ENCODE assay signal across 25 cellular contexts in the genomic region with DNA sequence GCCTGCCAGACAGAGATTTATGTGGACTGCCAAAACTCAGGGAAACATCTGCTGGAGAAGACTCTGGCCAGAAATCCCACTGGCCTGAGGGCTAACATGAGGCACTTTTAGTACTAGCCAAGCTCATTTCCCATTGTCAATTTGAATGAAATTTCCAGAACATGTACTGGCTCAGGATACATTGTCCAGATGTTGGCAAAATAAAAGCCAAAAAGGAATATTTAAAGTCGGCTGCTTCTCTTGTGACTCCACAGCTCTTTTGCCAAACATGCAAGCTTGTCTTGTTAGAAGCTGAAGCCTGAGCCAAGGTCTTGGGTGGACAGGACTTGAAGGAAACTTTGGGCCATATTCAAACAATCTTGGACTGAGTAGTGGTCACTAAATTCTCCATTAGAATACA.
"Had no signal": no experiment of that assay in that cellular context is flagged by ENCODE, and none has a peak within 500 bp of the region (broad histone marks: within the 10 kb centered on the region; RNA-seq: fewer than 3 reads in every experiment).

No MANE protein-coding gene starts in this region.

- H3K27me3 ChIP-seq: esophagus squamous epithelium, neural progenitor cell, tibial artery had no signal

- H3K27ac Mint-ChIP-seq: activated CD4-positive, alpha-beta memory T cell treated with anti-CD3 and anti-CD28 coated beads, Interleukin-2, amount 10 ng/mL, durations not matched to agents 7 days and 5 days; activated CD4-positive, alpha-beta T cell treated with anti-CD3 and anti-CD28 coated beads, Interleukin-2, amount 10 ng/mL, durations not matched to agents 24 days and 14 days; activated naive CD4-positive, alpha-beta T cell treated with anti-CD3 and anti-CD28 coated beads for 36 hours; activated naive CD8-positive, alpha-beta T cell treated with anti-CD3 and anti-CD28 coated beads, Interleukin-2, amount 10 ng/mL, durations not matched to agents 7 days and 5 days; activated T-cell treated with anti-CD3 and anti-CD28 coated beads, Interleukin-2, amount 50 U/mL, for 72 hours; naive thymus-derived CD4-positive, alpha-beta T cell; neural progenitor cell; stimulated activated naive CD8-positive, alpha-beta T cell treated with anti-CD3 and anti-CD28 coated beads, Interleukin-15, Interleukin-2, amounts not matched to agents 100 ng/mL and 50 ng/mL, for 24 hours had no signal

- H3K9me3 ChIP-seq: esophagus squamous epithelium, tibial artery had no signal

- H3K27ac ChIP-seq: coronary artery, esophagus squamous epithelium, neural progenitor cell, tibial artery, VCaP had no signal

- DNase-seq: activated CD4-positive, alpha-beta memory T cell treated with anti-CD3 and anti-CD28 coated beads, Interleukin-2, amount 10 ng/mL, durations not matched to agents 7 days and 5 days; activated CD4-positive, alpha-beta T cell treated with anti-CD3 and anti-CD28 coated beads, Interleukin-2, amount 10 ng/mL, durations not matched to agents 24 days and 14 days; activated effector memory CD4-positive, alpha-beta T cell treated with Interleukin-2 at 50 U/mL for 16 hours; activated naive CD4-positive, alpha-beta T cell treated with anti-CD3 and anti-CD28 coated beads for 36 hours; activated naive CD8-positive, alpha-beta T cell treated with anti-CD3 and anti-CD28 coated beads, Interleukin-2, amount 10 ng/mL, durations not matched to agents 7 days and 5 days; activated T-cell treated with anti-CD3 and anti-CD28 coated beads, Interleukin-2, amount 50 U/mL, for 72 hours; amniotic stem cell; cerebellar nuclear complex; esophagus squamous epithelium; foreskin melanocyte; head of caudate nucleus; islet precursor cell; left colon; naive thymus-derived CD4-positive, alpha-beta T cell; posterior cingulate gyrus; stimulated activated CD4-positive, alpha-beta T cell treated with anti-CD3 and anti-CD28 coated beads, Interleukin-12 subunit alpha, Interleukin-12 subunit beta, amount 100 ng/mL, for 4 hours; stimulated activated CD4-positive, alpha-beta T cell treated with anti-CD3 and anti-CD28 coated beads, Interleukin-4, amount 100 ng/mL, for 4 hours; substantia nigra; tibial artery had no signal

- H3K4me3 ChIP-seq: coronary artery, esophagus squamous epithelium, lung, neural progenitor cell, tibial artery had no signal

- H3K4me1 Mint-ChIP-seq: activated CD4-positive, alpha-beta memory T cell treated with anti-CD3 and anti-CD28 coated beads, Interleukin-2, amount 10 ng/mL, durations not matched to agents 7 days and 5 days; activated CD4-positive, alpha-beta T cell treated with anti-CD3 and anti-CD28 coated beads, Interleukin-2, amount 10 ng/mL, durations not matched to agents 24 days and 14 days; activated naive CD8-positive, alpha-beta T cell treated with anti-CD3 and anti-CD28 coated beads, Interleukin-2, amount 10 ng/mL, durations not matched to agents 7 days and 5 days; neural progenitor cell had no signal

- H3K9me3 Mint-ChIP-seq: activated CD4-positive, alpha-beta memory T cell treated with anti-CD3 and anti-CD28 coated beads, Interleukin-2, amount 10 ng/mL, durations not matched to agents 7 days and 5 days; activated CD4-positive, alpha-beta T cell treated with anti-CD3 and anti-CD28 coated beads, Interleukin-2, amount 10 ng/mL, durations not matched to agents 24 days and 14 days; activated naive CD8-positive, alpha-beta T cell treated with anti-CD3 and anti-CD28 coated beads, Interleukin-2, amount 10 ng/mL, durations not matched to agents 7 days and 5 days had no signal

- ATAC-seq: activated CD4-positive, CD25-positive, alpha-beta regulatory T cell treated with anti-CD3 and anti-CD28 coated beads, Interleukin-2, amount 50 U/mL, for 24 hours; activated T-cell treated with anti-CD3 and anti-CD28 coated beads, Interleukin-2, amount 50 U/mL, for 72 hours; left colon; naive thymus-derived CD4-positive, alpha-beta T cell had no signal

- H3K4me1 ChIP-seq: esophagus squamous epithelium, neural progenitor cell, tibial artery had no signal

- H3K36me3 ChIP-seq: esophagus squamous epithelium, neural progenitor cell, tibial artery had no signal

- H3K36me3 Mint-ChIP-seq: activated naive CD8-positive, alpha-beta T cell treated with anti-CD3 and anti-CD28 coated beads, Interleukin-2, amount 10 ng/mL, durations not matched to agents 7 days and 5 days; naive thymus-derived CD4-positive, alpha-beta T cell had no signal

- H3K27me3 Mint-ChIP-seq: activated CD4-positive, alpha-beta memory T cell treated with anti-CD3 and anti-CD28 coated beads, Interleukin-2, amount 10 ng/mL, durations not matched to agents 7 days and 5 days; activated CD4-positive, alpha-beta T cell treated with anti-CD3 and anti-CD28 coated beads, Interleukin-2, amount 10 ng/mL, durations not matched to agents 24 days and 14 days; activated naive CD8-positive, alpha-beta T cell treated with anti-CD3 and anti-CD28 coated beads, Interleukin-2, amount 10 ng/mL, durations not matched to agents 7 days and 5 days; naive thymus-derived CD4-positive, alpha-beta T cell; stimulated activated naive CD8-positive, alpha-beta T cell treated with anti-CD3 and anti-CD28 coated beads, Interleukin-15, Interleukin-2, amounts not matched to agents 100 ng/mL and 50 ng/mL, for 24 hours had no signal

- H3K4me3 Mint-ChIP-seq: activated CD4-positive, alpha-beta memory T cell treated with anti-CD3 and anti-CD28 coated beads, Interleukin-2, amount 10 ng/mL, durations not matched to agents 7 days and 5 days; activated CD4-positive, alpha-beta T cell treated with anti-CD3 and anti-CD28 coated beads, Interleukin-2, amount 10 ng/mL, durations not matched to agents 24 days and 14 days; activated naive CD4-positive, alpha-beta T cell treated with anti-CD3 and anti-CD28 coated beads for 36 hours; activated naive CD8-positive, alpha-beta T cell treated with anti-CD3 and anti-CD28 coated beads, Interleukin-2, amount 10 ng/mL, durations not matched to agents 7 days and 5 days; activated T-cell treated with anti-CD3 and anti-CD28 coated beads, Interleukin-2, amount 50 U/mL, for 72 hours; naive thymus-derived CD4-positive, alpha-beta T cell; neural progenitor cell; stimulated activated naive CD8-positive, alpha-beta T cell treated with anti-CD3 and anti-CD28 coated beads, Interleukin-15, Interleukin-2, amounts not matched to agents 100 ng/mL and 50 ng/mL, for 24 hours had no signal
